ENCODE assay signal across 34 cellular contexts in the genomic region with DNA sequence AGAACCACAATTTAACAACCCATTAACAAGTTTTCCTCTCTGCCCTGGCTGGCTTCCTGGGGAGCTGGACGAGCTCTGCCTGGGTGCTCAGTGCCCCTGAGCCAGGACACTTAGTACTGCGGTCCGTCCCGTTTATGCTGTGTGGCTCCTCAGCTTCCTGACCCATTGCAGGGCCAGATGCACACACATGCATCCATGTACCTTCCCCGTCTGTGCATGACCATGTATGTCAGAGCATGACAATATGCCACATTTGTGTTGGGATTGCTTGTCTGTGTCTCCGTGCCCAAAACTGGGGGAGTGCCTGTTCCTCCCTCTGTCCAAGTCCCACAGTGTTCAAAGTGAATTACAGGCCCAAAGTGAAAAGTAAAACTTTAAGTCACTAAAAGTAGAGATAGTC. TPM values are rescaled to one million over a fixed set of nuclear protein-coding genes. Genes with fewer than 3 reads are reported as not detected.
"Had no signal": no experiment of that assay in that cellular context is flagged by ENCODE, and none has a peak within 500 bp of the region (broad histone marks: within the 10 kb centered on the region; RNA-seq: fewer than 3 reads in every experiment).

No MANE protein-coding gene starts in this region.

- H3K36me3 Mint-ChIP-seq: immature natural killer cell; mesothelial cell of epicardium; naive B cell; natural killer cell; neural progenitor cell; stimulated activated effector memory CD8-positive, alpha-beta T cell treated with anti-CD3 and anti-CD28 coated beads, Interleukin-12 subunit alpha, Interleukin-12 subunit beta, amount 100 ng/mL, for 72 hours had no signal

- H3K27ac Mint-ChIP-seq: immature natural killer cell; mesothelial cell of epicardium; naive B cell; natural killer cell; nephron progenitor cell; neural progenitor cell; progenitor cell of endocrine pancreas; stimulated activated effector memory CD8-positive, alpha-beta T cell treated with anti-CD3 and anti-CD28 coated beads, Interleukin-12 subunit alpha, Interleukin-12 subunit beta, amount 100 ng/mL, for 72 hours; stimulated activated naive CD8-positive, alpha-beta T cell treated with anti-CD3 and anti-CD28 coated beads, Interleukin-15, Interleukin-2, amounts not matched to agents 100 ng/mL and 50 ng/mL, for 24 hours had no signal

- H3K36me3 ChIP-seq: left ventricle myocardium inferior, neural progenitor cell, neutrophil, ovary, right atrium auricular region, spleen, suprapubic skin, tibial nerve, upper lobe of left lung, vagina had no signal

- H3K4me3 ChIP-seq: left ventricle myocardium inferior, lung, neural progenitor cell, ovary, right atrium auricular region, spleen, suprapubic skin, tibial nerve, upper lobe of left lung, vagina had no signal

- H3K4me1 ChIP-seq: left ventricle myocardium inferior, neural progenitor cell, right atrium auricular region, suprapubic skin, tibial nerve, vagina had no signal

- H3K27me3 ChIP-seq: neural progenitor cell, neutrophil, ovary, right atrium auricular region, spleen, suprapubic skin, tibial nerve, upper lobe of left lung, vagina had no signal

- H3K9me3 Mint-ChIP-seq: immature natural killer cell; natural killer cell; stimulated activated effector memory CD8-positive, alpha-beta T cell treated with anti-CD3 and anti-CD28 coated beads, Interleukin-12 subunit alpha, Interleukin-12 subunit beta, amount 100 ng/mL, for 72 hours; stimulated activated naive CD8-positive, alpha-beta T cell treated with anti-CD3 and anti-CD28 coated beads, Interleukin-15, Interleukin-2, amounts not matched to agents 100 ng/mL and 50 ng/mL, for 24 hours had no signal

- H3K9ac ChIP-seq: neural progenitor cell had no signal

- H3K27ac ChIP-seq: left ventricle myocardium inferior, neural progenitor cell, neutrophil, ovary, right atrium auricular region, spleen, suprapubic skin, tibial nerve, upper lobe of left lung, vagina had no signal

- H3K4me3 Mint-ChIP-seq: immature natural killer cell; mesothelial cell of epicardium; naive B cell; natural killer cell; nephron progenitor cell; neural progenitor cell; stimulated activated effector memory CD8-positive, alpha-beta T cell treated with anti-CD3 and anti-CD28 coated beads, Interleukin-12 subunit alpha, Interleukin-12 subunit beta, amount 100 ng/mL, for 72 hours; stimulated activated naive CD8-positive, alpha-beta T cell treated with anti-CD3 and anti-CD28 coated beads, Interleukin-15, Interleukin-2, amounts not matched to agents 100 ng/mL and 50 ng/mL, for 24 hours had no signal

- H3K4me1 Mint-ChIP-seq: mesothelial cell of epicardium, neural progenitor cell had no signal

- H2AFZ ChIP-seq: neural progenitor cell had no signal

- DNase-seq: hypothalamus; immature natural killer cell; kidney; left colon; left ventricle myocardium inferior; mesendoderm; naive B cell; natural killer cell; nephron progenitor cell; occipital lobe; ovary; small intestine; spleen; stimulated activated CD4-positive, alpha-beta T cell treated with anti-CD3 and anti-CD28 coated beads, Interleukin-4, amount 100 ng/mL, for 24 hours; stimulated activated naive CD4-positive, alpha-beta T cell; upper lobe of left lung had no signal

- H3K4me2 ChIP-seq: neural progenitor cell had no signal

- H3K9me3 ChIP-seq: neutrophil, ovary, right atrium auricular region, suprapubic skin, upper lobe of left lung, vagina had no signal

RNA-seq across cellular contexts. Expression of gene TFF3, which starts 9.7 kb away (rescaled TPM):
- total RNA-seq: mesothelial cell of epicardium, mononuclear cell, natural killer cell, occipital lobe, pulmonary artery endothelial cell had no signal
- polyA plus RNA-seq: immature natural killer cell had no signal

RNA-seq across cellular contexts. Expression of gene TFF2, which starts 25.9 kb away (rescaled TPM):
- total RNA-seq: kidney, left ventricle myocardium inferior, lower leg skin, lung, mesothelial cell of epicardium, mononuclear cell, natural killer cell, occipital lobe, progenitor cell of endocrine pancreas, pulmonary artery endothelial cell, renal cortical epithelial cell, right atrium auricular region, sciatic nerve, spleen, subcutaneous adipose tissue, suprapubic skin, tibial nerve, upper lobe of left lung, urinary bladder, vagina had no signal
- polyA plus RNA-seq: immature natural killer cell, lung, ovary, urinary bladder had no signal

RNA-seq across cellular contexts. Expression of gene TFF1, which starts 41.4 kb away (rescaled TPM):
- total RNA-seq: kidney, left ventricle myocardium inferior, lower leg skin, mesothelial cell of epicardium, mononuclear cell, natural killer cell, occipital lobe, pulmonary artery endothelial cell, renal cortical epithelial cell, right atrium auricular region, sciatic nerve, spleen, subcutaneous adipose tissue, suprapubic skin, tibial nerve, urinary bladder, vagina had no signal
- polyA plus RNA-seq: immature natural killer cell, ovary, spleen, urinary bladder had no signal
